22 cellular contexts compared by ENCODE assay signal in genomic region chr22:47419239-47419638, GRCh38.
"Had no signal": no experiment of that assay in that cellular context is flagged by ENCODE, and none has a peak within 500 bp of the region (broad histone marks: within the 10 kb centered on the region; RNA-seq: fewer than 3 reads in every experiment).

No MANE protein-coding gene starts in this region.

- DNase-seq: activated CD4-positive, alpha-beta T cell treated with anti-CD3 and anti-CD28 coated beads, Interleukin-2, amount 10 ng/mL, durations not matched to agents 24 days and 14 days; activated CD8-positive, alpha-beta T cell treated with anti-CD3 and anti-CD28 coated beads for 36 hours; adrenal gland; central memory CD4-positive, alpha-beta T cell; dermis blood vessel endothelial cell; effector CD8-positive, alpha-beta T cell; erythroblast; heart right ventricle; left colon; lower lobe of right lung; mesendoderm; naive thymus-derived CD4-positive, alpha-beta T cell; retina; stimulated activated CD4-positive, alpha-beta T cell treated with anti-CD3 and anti-CD28 coated beads, Interleukin-4, amount 100 ng/mL, for 1 hour; stimulated activated naive CD4-positive, alpha-beta T cell; testis had no signal

- H3K27me3 Mint-ChIP-seq: activated CD4-positive, alpha-beta T cell treated with anti-CD3 and anti-CD28 coated beads, Interleukin-2, amount 10 ng/mL, durations not matched to agents 24 days and 14 days; progenitor cell of endocrine pancreas; type B pancreatic cell had no signal

- ATAC-seq: activated CD8-positive, alpha-beta T cell treated with anti-CD3 and anti-CD28 coated beads for 36 hours; activated naive CD4-positive, alpha-beta T cell treated with anti-CD3 and anti-CD28 coated beads, Interleukin-2, amount 50 U/mL, for 72 hours; heart right ventricle; left colon; lower lobe of right lung; naive thymus-derived CD4-positive, alpha-beta T cell had no signal

- H3K9me3 Mint-ChIP-seq: activated CD4-positive, alpha-beta T cell treated with anti-CD3 and anti-CD28 coated beads, Interleukin-2, amount 10 ng/mL, durations not matched to agents 24 days and 14 days; activated CD8-positive, alpha-beta T cell treated with anti-CD3 and anti-CD28 coated beads for 36 hours; activated T-helper 1 cell treated with anti-CD3 and anti-CD28 coated beads, Interleukin-12 subunit alpha, Interleukin-12 subunit beta, Interleukin-2, Interleukin-4 antibody, amounts not matched to agents 30 ng/mL and 10 ng/mL and 1 ng/mL, durations not matched to agents 14 hours and 24 hours and 36 hours; T-helper 1 cell treated with Interleukin-12 subunit alpha and Interleukin-12 subunit beta and Interleukin-4 antibody, amounts not matched to agents 30 μg/mL and 1 μg/mL, for 36 hours had no signal

- H3K36me3 Mint-ChIP-seq: activated naive CD4-positive, alpha-beta T cell treated with anti-CD3 and anti-CD28 coated beads, Interleukin-2, amount 50 U/mL, for 72 hours; naive thymus-derived CD4-positive, alpha-beta T cell; type B pancreatic cell had no signal

- H3K4me3 Mint-ChIP-seq: activated CD4-positive, alpha-beta T cell treated with anti-CD3 and anti-CD28 coated beads, Interleukin-2, amount 10 ng/mL, durations not matched to agents 24 days and 14 days; activated CD8-positive, alpha-beta T cell treated with anti-CD3 and anti-CD28 coated beads for 36 hours; activated T-helper 1 cell treated with anti-CD3 and anti-CD28 coated beads, Interleukin-12 subunit alpha, Interleukin-12 subunit beta, Interleukin-2, Interleukin-4 antibody, amounts not matched to agents 30 ng/mL and 10 ng/mL and 1 ng/mL, durations not matched to agents 14 hours and 24 hours and 36 hours; naive thymus-derived CD4-positive, alpha-beta T cell; T-helper 1 cell treated with Interleukin-12 subunit alpha and Interleukin-12 subunit beta and Interleukin-4 antibody, amounts not matched to agents 30 μg/mL and 1 μg/mL, for 36 hours; type B pancreatic cell had no signal

- H3K4me1 Mint-ChIP-seq: activated CD4-positive, alpha-beta T cell treated with anti-CD3 and anti-CD28 coated beads, Interleukin-2, amount 10 ng/mL, durations not matched to agents 24 days and 14 days; naive thymus-derived CD4-positive, alpha-beta T cell had no signal

- H3K4me3 ChIP-seq: adrenal gland, ascending aorta, heart right ventricle, lower lobe of right lung, testis had no signal

- H3K27ac Mint-ChIP-seq: activated CD4-positive, alpha-beta T cell treated with anti-CD3 and anti-CD28 coated beads, Interleukin-2, amount 10 ng/mL, durations not matched to agents 24 days and 14 days; activated CD8-positive, alpha-beta T cell treated with anti-CD3 and anti-CD28 coated beads for 36 hours; activated naive CD4-positive, alpha-beta T cell treated with anti-CD3 and anti-CD28 coated beads, Interleukin-2, amount 50 U/mL, for 72 hours; activated T-helper 1 cell treated with anti-CD3 and anti-CD28 coated beads, Interleukin-12 subunit alpha, Interleukin-12 subunit beta, Interleukin-2, Interleukin-4 antibody, amounts not matched to agents 30 ng/mL and 10 ng/mL and 1 ng/mL, durations not matched to agents 14 hours and 24 hours and 36 hours; naive thymus-derived CD4-positive, alpha-beta T cell; progenitor cell of endocrine pancreas; T-helper 1 cell treated with Interleukin-12 subunit alpha and Interleukin-12 subunit beta and Interleukin-4 antibody, amounts not matched to agents 30 μg/mL and 1 μg/mL, for 36 hours; type B pancreatic cell had no signal
